8 cellular contexts compared by ENCODE assay signal in the genomic region with DNA sequence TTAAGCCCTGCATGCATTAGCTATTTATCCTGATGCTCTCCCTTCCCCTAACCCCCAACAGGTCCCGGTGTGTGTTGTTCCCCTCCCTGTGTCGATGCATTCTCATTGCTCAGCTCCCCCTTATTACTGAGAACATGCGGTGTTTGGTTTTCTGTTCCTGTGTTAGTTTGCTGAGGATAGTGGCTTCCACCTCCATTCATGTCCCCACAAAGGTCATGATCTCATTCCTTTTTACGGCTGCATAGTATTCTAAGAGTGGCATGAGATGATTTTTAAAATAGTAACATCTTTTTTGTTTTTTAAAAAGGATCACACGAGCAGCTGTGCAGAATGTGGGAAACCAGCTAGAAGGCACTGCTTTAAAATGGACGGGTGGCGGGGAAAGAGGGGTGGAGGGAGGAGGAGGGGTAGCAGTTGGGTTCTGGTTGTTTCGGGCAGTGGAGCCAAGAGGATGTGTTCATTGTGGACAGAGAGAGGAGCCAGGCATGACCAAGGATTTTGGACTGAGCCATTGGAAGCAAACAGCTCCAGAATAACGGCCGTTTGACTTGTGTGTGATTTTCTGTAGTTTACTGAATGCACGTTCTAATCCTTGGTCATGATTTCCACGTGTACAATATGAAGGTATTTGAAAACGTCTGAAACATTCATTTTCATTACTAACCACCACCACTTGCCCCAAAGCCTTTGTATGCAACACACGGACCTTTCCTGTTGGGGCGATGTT. TPM values are rescaled to one million over a fixed set of nuclear protein-coding genes. Genes with fewer than 3 reads are reported as not detected.
DNase-seq lines count a peak whose midpoint lies in the region; ATAC-seq and TF ChIP-seq lines count a peak whose summit lies in the region.

No MANE protein-coding gene starts in this region.

- no peaks in the 10 kb centered on the region for H3K36me3 ChIP-seq in thoracic aorta

- CTCF ChIA-PET in activated CD8-positive, alpha-beta T cell treated with anti-CD3 and anti-CD28 coated beads for 36 hours (lab: Charles Lee), result interaction anchor here (1.0 kb wide), 1 partner anchor 18 kb away, joined by 3 read pairs; no protein-coding TSS in a partner anchor

- POLR2A ChIA-PET in activated CD8-positive, alpha-beta T cell treated with anti-CD3 and anti-CD28 coated beads for 36 hours (lab: Charles Lee), result interaction anchor here (0.6 to 2.8 kb wide), 5 partner anchors 15 to 117 kb away, joined by 3 to 22 read pairs (median 4); partner anchors contain the start of genes NSUN2 and SRD5A1

- peak overlapping the region; percentile 97 to 99 for H3K27ac ChIP-seq in thoracic aorta

- intact Hi-C loops in activated CD8-positive, alpha-beta T cell treated with anti-CD3 and anti-CD28 coated beads for 36 hours (cut with micrococcal nuclease), result loop anchor here (5.0 kb wide), 1 partner anchor 79 kb away; the partner anchor contains the start of genes NSUN2 and SRD5A1

- no peaks in the 10 kb centered on the region for H3K9me3 ChIP-seq in thoracic aorta

- peak overlapping the region; percentile 82 for H3K4me3 Mint-ChIP-seq in activated CD8-positive, alpha-beta T cell treated with anti-CD3 and anti-CD28 coated beads for 36 hours
- peak overlapping the region; percentile 83 to 91 (median 90) for H3K4me3 Mint-ChIP-seq in immature natural killer cell

- no peaks in the 10 kb centered on the region for H3K27me3 ChIP-seq in thoracic aorta (replicated peaks; ENCODE audit: insufficient read depth)

- peak; percentile 26 for DNase-seq in activated CD8-positive, alpha-beta memory T cell treated with anti-CD3 and anti-CD28 coated beads, Interleukin-2, amount 50 U/mL, for 48 hours
- DNase-seq in activated CD8-positive, alpha-beta memory T cell treated with anti-CD3 and anti-CD28 coated beads, Interleukin-2, amount 50 U/mL, for 4 hours, result no peak
- DNase-seq in activated CD8-positive, alpha-beta T cell treated with anti-CD3 and anti-CD28 coated beads for 36 hours, result no peak
- DNase-seq in immature natural killer cell, result no peak
- DNase-seq in thoracic aorta (ENCODE audit: low spot score), result no peak
- no peak for DNase-seq in iPS-NIHi11 (ENCODE audit: low spot score)
- DNase-seq in DMS79 (lab: John Stamatoyannopoulos, UW), result no peak

- H3K27ac Mint-ChIP-seq in activated CD8-positive, alpha-beta T cell treated with anti-CD3 and anti-CD28 coated beads for 36 hours, result peak overlapping the region; percentile 95
- H3K27ac Mint-ChIP-seq in immature natural killer cell, result peak overlapping the region; percentile 87 to 96 (median 93)

- H3K36me3 Mint-ChIP-seq in activated CD8-positive, alpha-beta T cell treated with anti-CD3 and anti-CD28 coated beads for 36 hours (ENCODE audit: low read depth), result peaks cover 17% of the 10 kb centered on the region
- no peaks in the 10 kb centered on the region for H3K36me3 Mint-ChIP-seq in immature natural killer cell

- peak overlapping the region; percentile 84 for H3K4me3 ChIP-seq in thoracic aorta

- H3K4me1 ChIP-seq in thoracic aorta (ENCODE audit: control insufficient read depth in 1 of 2, low read depth in 2 of 2), result peaks cover 17 to 21% of the 10 kb centered on the region in 2 donors

- H3K4me1 Mint-ChIP-seq in activated CD8-positive, alpha-beta T cell treated with anti-CD3 and anti-CD28 coated beads for 36 hours (ENCODE audit: low read depth), result peaks cover 18% of the 10 kb centered on the region
- peaks cover 29 to 30% of the 10 kb centered on the region in 2 donors for H3K4me1 Mint-ChIP-seq in immature natural killer cell

- TF ChIP-seq CTCF in activated CD8-positive, alpha-beta T cell treated with anti-CD3 and anti-CD28 coated beads for 36 hours (IDR thresholded peaks at IDR 0.05), result no peak
- no peak for TF ChIP-seq CTCF in thoracic aorta (IDR thresholded peaks at IDR 0.05)

- H3K27me3 Mint-ChIP-seq in activated CD8-positive, alpha-beta T cell treated with anti-CD3 and anti-CD28 coated beads for 36 hours, result peaks cover 1% of the 10 kb centered on the region
- peaks cover 2 to 24% (median 18%) of the 10 kb centered on the region in 3 donors for H3K27me3 Mint-ChIP-seq in immature natural killer cell (ENCODE audit: low read depth in 3 of 3)

- H3K9me3 Mint-ChIP-seq in activated CD8-positive, alpha-beta T cell treated with anti-CD3 and anti-CD28 coated beads for 36 hours, result no peaks in the 10 kb centered on the region
- H3K9me3 Mint-ChIP-seq in immature natural killer cell, result no peaks in the 10 kb centered on the region

- no peak for ATAC-seq in activated CD8-positive, alpha-beta T cell treated with anti-CD3 and anti-CD28 coated beads for 36 hours
- no peak for ATAC-seq in thoracic aorta (ENCODE audit: insufficient number of reproducible peaks, low FRiP score, low read depth)
- ATAC-seq in HG03175 (IDR thresholded peaks at IDR 0.05; ENCODE audit: unreplicated experiment), result no peak

RNA-seq across cellular contexts. Expression of gene TENT4A, which starts 1.7 kb away (rescaled TPM):
- total RNA-seq in activated CD8-positive, alpha-beta T cell treated with anti-CD3 and anti-CD28 coated beads for 36 hours, result 10 to 100 TPM; 50.6 to 51.9 TPM
- polyA plus RNA-seq in immature natural killer cell, result 1 to 10 TPM in 1 of 3 donors, under 1 TPM in 2; 0.05 to 1.6 (median 0.84) TPM
- 10 to 100 TPM; 34.5 to 47.6 TPM for total RNA-seq in thoracic aorta
